In the genomic region with DNA sequence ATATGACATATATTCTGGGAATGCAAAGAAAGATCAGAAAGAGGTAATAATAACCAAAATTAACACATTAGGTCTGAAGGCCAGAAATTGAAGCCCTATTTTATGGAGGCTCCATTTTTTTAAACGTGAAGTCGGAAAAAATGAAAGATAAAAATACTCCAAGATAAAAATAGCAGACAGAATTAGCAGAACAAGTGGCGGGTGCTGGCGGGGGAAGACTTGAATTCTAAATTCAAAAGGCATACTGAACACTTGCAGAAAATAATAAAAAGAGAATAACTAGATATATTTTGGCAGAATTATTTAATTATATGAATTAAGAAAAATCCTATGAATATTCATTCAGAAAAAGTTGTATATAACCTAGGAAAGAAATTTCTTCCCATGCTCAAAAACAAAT, we compare ENCODE assay signal across 35 cellular contexts.
"Had no signal": no experiment of that assay in that cellular context is flagged by ENCODE, and none has a peak within 500 bp of the region (broad histone marks: within the 10 kb centered on the region; RNA-seq: fewer than 3 reads in every experiment).

No MANE protein-coding gene starts in this region.

- H3K9ac ChIP-seq: KMS-11 had no signal

- H3K9me3 ChIP-seq: MG63 had no signal

- H3K27ac ChIP-seq: KMS-11 had no signal

- H3K4me2 ChIP-seq: KMS-11 had no signal

- H3K27me3 ChIP-seq: MG63 had no signal

- DNase-seq: Karpas-422, Kasumi-1, KG1, MG63, MM.1S, MV-4-11, NCI-H1048, NCI-H1092, NCI-H1092 treated with DMSO at 0.1 percent for 48 hours, NCI-H1105, NCI-H1105 treated with DMSO at 0.1 percent for 48 hours, NCI-H1417, NCI-H1417 treated with DMSO at 0.1 percent for 48 hours, NCI-H1436, NCI-H1436 treated with DMSO at 0.1 percent for 48 hours, NCI-H146, NCI-H1694, NCI-H1694 treated with DMSO at 0.1 percent for 48 hours, NCI-H187, NCI-H187 treated with DMSO at 0.1 percent for 48 hours, NCI-H1930, NCI-H2029, NCI-H2029 treated with DMSO at 0.1 percent for 48 hours, NCI-H2081, NCI-H2081 treated with DMSO at 0.1 percent for 48 hours, NCI-H2107, NCI-H2171, NCI-H2171 treated with DMSO at 0.1 percent for 48 hours, NCI-H2227 treated with DMSO at 0.1 percent for 48 hours, NCI-H226, NCI-H345, NCI-H446, NCI-H446 treated with DMSO at 0.1 percent for 48 hours, NCI-H510A had no signal

- H3K4me3 ChIP-seq: MG63 had no signal

- H3K36me3 ChIP-seq: MG63 had no signal
